Comparison of ENCODE assay signal across 8 cellular contexts in the genomic region with DNA sequence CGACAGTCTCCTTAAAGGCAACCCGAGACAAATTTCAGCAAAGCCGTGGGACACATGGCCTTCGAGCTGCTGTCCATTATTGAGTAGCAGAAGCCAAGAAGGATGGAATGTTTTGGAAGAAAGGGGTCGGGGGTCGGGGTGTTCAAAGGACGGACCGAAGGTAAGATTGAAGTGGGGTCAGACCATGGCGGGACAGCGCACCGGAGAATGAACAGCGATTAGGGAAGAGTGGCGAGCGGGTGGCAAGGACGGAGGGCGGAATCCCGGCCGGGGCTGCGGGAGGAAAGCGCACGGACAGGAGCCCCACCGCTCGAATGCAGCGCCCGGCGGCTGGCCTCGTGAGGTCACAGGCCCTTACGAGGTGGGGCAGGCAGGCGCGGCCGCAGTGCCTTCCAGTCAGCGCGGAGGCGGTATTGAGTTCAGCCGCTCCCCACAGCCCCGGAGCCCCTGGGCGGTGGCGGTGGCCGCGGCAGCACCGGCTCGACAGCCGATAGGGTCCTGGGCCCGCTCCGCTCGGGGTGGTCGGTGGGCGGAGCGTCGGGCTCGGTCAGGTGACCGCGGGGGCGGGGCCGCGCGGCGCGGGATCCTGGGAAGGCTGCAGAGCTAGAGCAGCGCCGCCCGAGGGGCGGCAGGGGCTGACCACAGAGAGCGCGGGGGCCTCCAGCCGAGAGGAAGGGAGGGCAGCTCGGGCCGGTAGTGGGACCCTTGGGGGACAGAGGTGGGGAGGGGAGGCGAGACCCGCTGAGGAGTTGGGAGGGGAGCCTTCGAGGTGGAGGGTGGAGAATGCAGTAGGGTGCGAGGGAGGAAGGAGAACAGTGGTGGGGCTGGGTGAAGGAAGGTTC. TPM values are rescaled to one million over a fixed set of nuclear protein-coding genes. Genes with fewer than 3 reads are reported as not detected.
DNase-seq lines count a peak whose midpoint lies in the region; ATAC-seq lines count a peak whose summit lies in the region.

A gene with protein sequence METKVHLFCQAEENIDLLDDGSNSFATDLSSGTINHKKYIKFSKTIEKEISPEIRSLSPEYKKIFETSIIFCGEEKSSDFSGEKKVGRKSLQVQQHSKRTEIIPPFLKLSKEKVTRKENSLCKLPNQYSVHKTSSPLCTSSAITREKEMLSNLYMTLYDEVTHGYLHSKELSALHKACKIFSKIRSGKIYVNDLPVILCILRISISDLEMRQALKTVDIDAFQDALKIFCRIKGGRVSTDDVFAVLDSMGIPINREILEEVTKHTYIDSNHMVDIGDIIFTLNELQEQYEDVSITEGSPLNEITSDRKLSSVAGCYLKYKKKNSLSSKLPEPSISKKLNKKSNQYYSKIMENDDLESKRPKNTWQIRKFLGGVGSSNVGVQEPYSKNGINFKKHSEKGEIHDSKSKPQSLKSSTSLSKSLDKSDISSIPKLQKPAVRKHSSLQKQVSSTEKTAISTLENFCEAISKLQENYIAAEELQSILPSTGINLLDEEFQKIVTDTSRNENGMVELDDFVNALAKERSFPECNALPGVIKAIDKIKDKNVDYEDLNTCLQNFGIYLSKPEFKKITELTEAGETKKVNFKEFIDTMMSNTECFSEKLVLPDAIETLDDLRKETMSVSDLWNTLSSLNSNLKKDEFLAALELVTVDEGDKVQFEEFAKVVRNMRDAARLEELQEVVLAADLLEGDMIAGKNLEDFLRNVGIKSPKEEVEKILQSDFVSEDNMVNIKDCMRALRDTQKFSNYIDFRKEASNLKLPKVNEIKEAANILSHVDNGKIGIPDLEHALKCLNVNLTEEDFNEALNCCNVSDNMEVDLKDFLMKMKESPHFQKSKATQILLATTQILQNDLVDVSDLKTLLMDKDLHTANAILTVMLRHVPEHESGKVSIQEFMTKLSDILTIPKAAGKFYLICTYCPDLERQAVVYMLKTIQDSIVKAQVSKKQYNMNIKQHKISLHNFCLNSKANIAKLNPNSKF (plus strand): TSS at position 574 of the 842 bp plus-strand sequence. CDS start 4,399 bp downstream, outside the sequence.

- WGBS in mesenchymal stem cell = 1% methylated on average over 72 of the region's 72 CpGs

- no peaks in the 10 kb centered on the region for H3K36me3 ChIP-seq in CD8-positive, alpha-beta memory T cell (ENCODE audit: insufficient read depth, low read length)
- H3K36me3 ChIP-seq in mesenchymal stem cell (ENCODE audit: control insufficient read depth in 1 of 2, insufficient read depth in 2 of 2, low read depth in 1 of 2, low read length in 2 of 2) = peaks cover 0 to 14% of the 10 kb centered on the region in 2 experiments

- peak within 1 kb of the TSS; percentile 91 to 100 (median 96) for H3K27ac Mint-ChIP-seq in CD8-positive, alpha-beta memory T cell
- H3K27ac Mint-ChIP-seq in effector memory CD8-positive, alpha-beta T cell = peak within 1 kb of the TSS; percentile 71 to 97

- H3K27me3 Mint-ChIP-seq in CD8-positive, alpha-beta memory T cell = peaks cover 0 to 6% of the 10 kb centered on the region in 2 donors
- H3K27me3 Mint-ChIP-seq in effector memory CD8-positive, alpha-beta T cell = no peaks in the 10 kb centered on the region

- no peaks in the 10 kb centered on the region for H3K9me3 ChIP-seq in CD8-positive, alpha-beta memory T cell (ENCODE audit: low read length)
- peaks cover 6% of the 10 kb centered on the region for H3K9me3 ChIP-seq in mesenchymal stem cell (ENCODE audit: control insufficient read depth, low read length)

- H4K8ac ChIP-seq in mesenchymal stem cell (ENCODE audit: low read length) = peak within 1 kb of the TSS; percentile 93

- no peaks in the 10 kb centered on the region for H3K27me3 ChIP-seq in CD8-positive, alpha-beta memory T cell (ENCODE audit: insufficient read depth, low read length, poor library complexity, severe bottlenecking)
- H3K27me3 ChIP-seq in mesenchymal stem cell (ENCODE audit: control insufficient read depth in 1 of 2, insufficient read depth in 1 of 2, low read length in 2 of 2) = no peaks in the 10 kb centered on the region

- peak within 1 kb of the TSS; percentile 88 for H4K91ac ChIP-seq in mesenchymal stem cell (ENCODE audit: low read length)

- peak within 1 kb of the TSS; percentile 96 to 100 (median 100) for H3K4me3 Mint-ChIP-seq in CD8-positive, alpha-beta memory T cell
- H3K4me3 Mint-ChIP-seq in effector memory CD8-positive, alpha-beta T cell = peak within 1 kb of the TSS; percentile 92 to 99

- H3K4me1 ChIP-seq in CD8-positive, alpha-beta memory T cell (ENCODE audit: insufficient read depth, low read length) = peaks cover 9% of the 10 kb centered on the region
- peaks cover 7% of the 10 kb centered on the region for H3K4me1 ChIP-seq in mesenchymal stem cell (ENCODE audit: control insufficient read depth, insufficient read depth, low read depth, low read length)

- H3K23ac ChIP-seq in mesenchymal stem cell (ENCODE audit: low read length in 2 of 2) = peak within 1 kb of the TSS in 1 of 2 experiments; percentile 93

- H3K9ac ChIP-seq in mesenchymal stem cell (ENCODE audit: low read length) = peak within 1 kb of the TSS; percentile 93

- H2BK15ac ChIP-seq in mesenchymal stem cell (ENCODE audit: low read depth, poor library complexity, severe bottlenecking) = peak within 1 kb of the TSS; percentile 94

- H2AK5ac ChIP-seq in mesenchymal stem cell (ENCODE audit: low read length, severe bottlenecking) = peak within 1 kb of the TSS; percentile 46

- H3K27ac ChIP-seq in CD8-positive, alpha-beta memory T cell (ENCODE audit: low read depth, low read length) = peak within 1 kb of the TSS; percentile 77
- peak within 1 kb of the TSS; percentile 75 for H3K27ac ChIP-seq in mesenchymal stem cell (ENCODE audit: low read length, poor library complexity, severe bottlenecking)

- no peaks in the 10 kb centered on the region for H3K79me1 ChIP-seq in mesenchymal stem cell (replicated peaks; ENCODE audit: low read length, poor library complexity, severe bottlenecking)

- H3K4me3 ChIP-seq in CD8-positive, alpha-beta memory T cell (ENCODE audit: low read length) = peak within 1 kb of the TSS; percentile 85
- H3K4me3 ChIP-seq in mesenchymal stem cell (ENCODE audit: insufficient read depth in 1 of 2, low read depth in 1 of 2, low read length in 2 of 2) = peak within 1 kb of the TSS; percentile 60 to 84

- peak within 1 kb of the TSS; percentile 63 to 92 for H3K4ac ChIP-seq in mesenchymal stem cell (ENCODE audit: low read depth in 1 of 2, low read length in 2 of 2)

- CTCF ChIA-PET in CD8-positive, alpha-beta memory T cell (lab: Charles Lee) = interaction anchor here (1.8 kb wide), 1 partner anchor 8 kb away, joined by 9 read pairs; no protein-coding TSS in a partner anchor

- peak within 1 kb of the TSS; percentile 80 for H3K4me2 ChIP-seq in mesenchymal stem cell (ENCODE audit: low read length, poor library complexity, severe bottlenecking)

- H3K9me3 Mint-ChIP-seq in CD8-positive, alpha-beta memory T cell = no peaks in the 10 kb centered on the region
- no peaks in the 10 kb centered on the region for H3K9me3 Mint-ChIP-seq in effector memory CD8-positive, alpha-beta T cell

- H3K4me1 Mint-ChIP-seq in CD8-positive, alpha-beta memory T cell = peaks cover 14 to 29% (median 19%) of the 10 kb centered on the region in 3 donors
- H3K4me1 Mint-ChIP-seq in effector memory CD8-positive, alpha-beta T cell (ENCODE audit: low read depth in 2 of 2) = peaks cover 13 to 23% of the 10 kb centered on the region in 2 donors

- peak within 1 kb of the TSS; percentile 75 for H2AFZ ChIP-seq in mesenchymal stem cell (ENCODE audit: low read depth, low read length)

- peak within 1 kb of the TSS; percentile 59 for H2BK12ac ChIP-seq in mesenchymal stem cell (ENCODE audit: low read length in 2 of 2)

- no peak within 1 kb of the TSS for H2BK5ac ChIP-seq in mesenchymal stem cell (ENCODE audit: low read depth, low read length, poor library complexity, severe bottlenecking)

- DNase-seq in CD8-positive, alpha-beta memory T cell = peak; percentile 63 to 87 (median 78)
- DNase-seq in NCI-H82 treated with DMSO at 0.1 percent for 48 hours (lab: John Stamatoyannopoulos, UW; ENCODE audit: unreplicated experiment) (peak; percentile 77), mesenchymal stem cell (peak; percentile 90)
- DNase-seq in activated CD8-positive, alpha-beta memory T cell treated with anti-CD3 and anti-CD28 coated beads for 24 hours = peak; percentile 90
- peak; percentile 68 to 76 (median 71) for DNase-seq in effector memory CD8-positive, alpha-beta T cell
- DNase-seq in stimulated activated CD8-positive, alpha-beta memory T cell treated with anti-CD3 and anti-CD28 coated beads, Interleukin-12 subunit alpha, Interleukin-12 subunit beta, amount 100 ng/mL, for 4 hours (ENCODE audit: low read depth) = peak; percentile 63

- H2BK120ac ChIP-seq in mesenchymal stem cell (ENCODE audit: low read depth, low read length) = peak within 1 kb of the TSS; percentile 56

- H3K36me3 Mint-ChIP-seq in CD8-positive, alpha-beta memory T cell = peaks cover 0 to 12% (median 0%) of the 10 kb centered on the region in 3 donors
- peaks cover 4% of the 10 kb centered on the region for H3K36me3 Mint-ChIP-seq in effector memory CD8-positive, alpha-beta T cell (ENCODE audit: insufficient read depth)

- peak within 1 kb of the TSS; percentile 90 to 91 for H3K18ac ChIP-seq in mesenchymal stem cell (ENCODE audit: low read depth in 1 of 2, low read length in 2 of 2)

- H3K14ac ChIP-seq in mesenchymal stem cell (ENCODE audit: low read length in 2 of 2) = peak within 1 kb of the TSS in 1 of 2 experiments; percentile 84

- ATAC-seq in GM19438 (IDR thresholded peaks at IDR 0.05; ENCODE audit: low read depth, unreplicated experiment) = peak; percentile 84
- ATAC-seq in HG03565 (IDR thresholded peaks at IDR 0.05; ENCODE audit: unreplicated experiment) = peak; percentile 79
- ATAC-seq in effector memory CD8-positive, alpha-beta T cell (replicated peaks) = peak; percentile 91

- POLR2A ChIA-PET in CD8-positive, alpha-beta memory T cell (lab: Charles Lee) = interaction anchor here (1.2 kb wide), 2 partner anchors 92 to 326 kb away, joined by 4 read pairs; a partner anchor contains a TSS

RNA-seq across cellular contexts. Expression of the gene that starts here (rescaled TPM):
- total RNA-seq in CD8-positive, alpha-beta memory T cell = 1 to 10 TPM; 4.0 to 4.8 TPM
- 1.4 TPM for polyA plus RNA-seq in CD8-positive, alpha-beta memory T cell
- 1.2 TPM for polyA plus RNA-seq in mesenchymal stem cell (2013, experiment 1 of 2)
- 1.2 TPM for polyA plus RNA-seq in mesenchymal stem cell (2013, experiment 2 of 2)

Comparison
In these comparisons a context has a peak if more than half of its experiments do, and no peak if none do; other contexts are left out.
1. Peak in every context shown above with its lines: DNase-seq, ATAC-seq, H3K4me3 ChIP-seq and H3K27ac ChIP-seq.